In genomic region chr12:15796493-15797141, GRCh38 we compare ENCODE assay signal across 2 cellular contexts.
A peak's percentile ranks its signal among the peaks of the same experiment; 100 is the strongest.
TF ChIP-seq lines count a peak whose summit lies in the region.

No MANE protein-coding gene starts in this region.

TF ChIP-seq in IMR-90, 13 proteins besides CTCF, POLR2A, EP300 and RAD21:
- TF ChIP-seq RCOR1 (IDR thresholded peaks at IDR 0.05; ENCODE audit: insufficient replicate concordance, low read length) (peak; percentile 43), CHD1 (IDR thresholded peaks at IDR 0.05; ENCODE audit: low read depth, low read length) (no peak), FOS (IDR thresholded peaks at IDR 0.05; ENCODE audit: low read depth, low read length) (0 out of 2 replicates have a peak, but pooled peaks have one; percentile 10), NFE2L2 (IDR thresholded peaks at IDR 0.05; ENCODE audit: low read depth, low read length) (no peak), RFX5 (IDR thresholded peaks at IDR 0.05; ENCODE audit: low read depth, low read length) (no peak), BHLHE40 (IDR thresholded peaks at IDR 0.05; ENCODE audit: low read depth, low read length) (no peak), MAFK (IDR thresholded peaks at IDR 0.05; ENCODE audit: low read depth, low read length) (no peak), SMC3 (IDR thresholded peaks at IDR 0.05; ENCODE audit: low read depth, low read length) (no peak)

TF ChIP-seq in GM12878, 131 proteins besides CTCF, POLR2A, EP300 and RAD21:
- TF ChIP-seq TBL1XR1 (IDR thresholded peaks at IDR 0.05; ENCODE audit: low read depth, low read length): no peak
- TF ChIP-seq STAT1 (conservative IDR thresholded peaks at IDR 0.05): no peak
- TF ChIP-seq SIN3A (IDR thresholded peaks at IDR 0.05; ENCODE audit: low read depth, low read length): no peak
- no peak for TF ChIP-seq HDAC2 (IDR thresholded peaks at IDR 0.05)
- TF ChIP-seq MTA3 (IDR thresholded peaks at IDR 0.05; ENCODE audit: borderline replicate concordance, low read length): no peak
- TF ChIP-seq IRF5 (IDR thresholded peaks at IDR 0.05; ENCODE audit: borderline replicate concordance): no peak
- no peak for TF ChIP-seq IKZF1 (conservative IDR thresholded peaks at IDR 0.05)
TF ChIP-seq in GM12878: peak in this region for 0.
